Comparison of ENCODE assay signal across 9 cellular contexts in genomic region chr12:122983789-122984515, GRCh38. TPM values are rescaled to one million over a fixed set of nuclear protein-coding genes. Genes with fewer than 3 reads are reported as not detected.
DNase-seq lines count a peak whose midpoint lies in the region; ATAC-seq lines count a peak whose summit lies in the region.
"Had no signal": no experiment of that assay in that cellular context is flagged by ENCODE, and none has a peak within 500 bp of the region (broad histone marks: within the 10 kb centered on the region; RNA-seq: fewer than 3 reads in every experiment).

No MANE protein-coding gene starts in this region.

- peaks cover 12% of the 10 kb centered on the region for H3K4me1 Mint-ChIP-seq in activated T-helper 17 cell treated with anti-CD3 and anti-CD28 coated beads, Interleukin-2, amount 50 U/mL, for 72 hours
- H3K4me1 Mint-ChIP-seq in stimulated activated naive B cell treated with anti-CD40 and anti-IgM and Interleukin-4, amounts not matched to agents 10 μg/mL and 1 μg/mL and 100 μg/mL, for 72 hours: peaks cover 38 to 59% of the 10 kb centered on the region in 2 donors

- H3K27ac Mint-ChIP-seq in activated T-helper 17 cell treated with anti-CD3 and anti-CD28 coated beads, Interleukin-2, amount 50 U/mL, for 72 hours: no peak overlapping the region
- peak overlapping the region; percentile 90 for H3K27ac Mint-ChIP-seq in stimulated activated naive B cell treated with anti-CD40 and anti-IgM and Interleukin-4, amounts not matched to agents 10 μg/mL and 1 μg/mL and 100 μg/mL, for 72 hours

- no peaks in the 10 kb centered on the region for H3K27me3 Mint-ChIP-seq in activated T-helper 17 cell treated with anti-CD3 and anti-CD28 coated beads, Interleukin-2, amount 50 U/mL, for 72 hours
- H3K27me3 Mint-ChIP-seq in stimulated activated naive B cell treated with anti-CD40 and anti-IgM and Interleukin-4, amounts not matched to agents 10 μg/mL and 1 μg/mL and 100 μg/mL, for 72 hours: no peaks in the 10 kb centered on the region

- H3K9me3 Mint-ChIP-seq in activated T-helper 17 cell treated with anti-CD3 and anti-CD28 coated beads, Interleukin-2, amount 50 U/mL, for 72 hours: no peaks in the 10 kb centered on the region
- H3K9me3 Mint-ChIP-seq in stimulated activated naive B cell treated with anti-CD40 and anti-IgM and Interleukin-4, amounts not matched to agents 10 μg/mL and 1 μg/mL and 100 μg/mL, for 72 hours: no peaks in the 10 kb centered on the region

- peaks cover 31% of the 10 kb centered on the region for H3K36me3 Mint-ChIP-seq in activated T-helper 17 cell treated with anti-CD3 and anti-CD28 coated beads, Interleukin-2, amount 50 U/mL, for 72 hours (ENCODE audit: low read depth)
- H3K36me3 Mint-ChIP-seq in stimulated activated naive B cell treated with anti-CD40 and anti-IgM and Interleukin-4, amounts not matched to agents 10 μg/mL and 1 μg/mL and 100 μg/mL, for 72 hours: peaks cover 46 to 52% of the 10 kb centered on the region in 2 donors

- in situ Hi-C loops in KBM-7 (cut with MboI; ENCODE audit: low pct_unique_long_range_greater_than_20kb, low sequenced_read_pairs): no loop called here

- H3K4me3 Mint-ChIP-seq in activated T-helper 17 cell treated with anti-CD3 and anti-CD28 coated beads, Interleukin-2, amount 50 U/mL, for 72 hours: peak overlapping the region; percentile 88
- peak overlapping the region in 1 of 2 donors; percentile 25 for H3K4me3 Mint-ChIP-seq in stimulated activated naive B cell treated with anti-CD40 and anti-IgM and Interleukin-4, amounts not matched to agents 10 μg/mL and 1 μg/mL and 100 μg/mL, for 72 hours

- no peak for ATAC-seq in activated T-helper 17 cell treated with anti-CD3 and anti-CD28 coated beads, Interleukin-2, amount 50 U/mL, for 72 hours (replicated peaks)
- no peak for ATAC-seq in stimulated activated naive B cell treated with anti-CD40 and anti-IgM and Interleukin-4, amounts not matched to agents 10 μg/mL and 1 μg/mL and 100 μg/mL, for 72 hours (replicated peaks)
- ATAC-seq in HG03159 (IDR thresholded peaks at IDR 0.05; ENCODE audit: unreplicated experiment) (no peak), HG03342 (IDR thresholded peaks at IDR 0.05; ENCODE audit: unreplicated experiment) (no peak)

- DNase-seq in KBM-7 (peak; percentile 19), left kidney (ENCODE audit: low read depth, low spot score) (peak; percentile 49)
- DNase-seq in stimulated activated naive B cell treated with anti-CD40 and anti-IgM and Interleukin-4, amounts not matched to agents 10 μg/mL and 1 μg/mL and 100 μg/mL, for 72 hours: no peak
- DNase-seq in effector CD4-positive, alpha-beta T cell: no peak
- DNase-seq: activated CD4-positive, alpha-beta T cell treated with anti-CD3 and anti-CD28 coated beads, Interleukin-2, amount 50 U/mL, for 1 hour; NCI-H1092 treated with DMSO at 0.1 percent for 48 hours had no signal

RNA-seq across cellular contexts. Expression of gene ARL6IP4, which starts 3.5 kb away (rescaled TPM):
- total RNA-seq in activated T-helper 17 cell treated with anti-CD3 and anti-CD28 coated beads, Interleukin-2, amount 50 U/mL, for 72 hours: 100 to 1,000 TPM; 112 to 160 TPM

RNA-seq across cellular contexts. Expression of gene OGFOD2, which starts 8.9 kb away (rescaled TPM):
- total RNA-seq in activated T-helper 17 cell treated with anti-CD3 and anti-CD28 coated beads, Interleukin-2, amount 50 U/mL, for 72 hours: 10 to 100 TPM; 24.9 to 28.6 TPM

RNA-seq across cellular contexts. Expression of gene ABCB9, which starts 17.7 kb away (rescaled TPM):
- 10 to 100 TPM in 1 of 2 donors, 1 to 10 TPM in 1; 7.7 to 12.0 TPM for total RNA-seq in activated T-helper 17 cell treated with anti-CD3 and anti-CD28 coated beads, Interleukin-2, amount 50 U/mL, for 72 hours

Comparison
In these comparisons a context has a peak if more than half of its experiments do, and no peak if none do; other contexts are left out.
1. DNase-seq: peak in KBM-7 (single experiment) and left kidney (single experiment); none in stimulated activated naive B cell treated with anti-CD40 and anti-IgM and Interleukin-4, amounts not matched to agents 10 μg/mL and 1 μg/mL and 100 μg/mL, for 72 hours (single experiment) and effector CD4-positive, alpha-beta T cell (single experiment).